ENCODE assay signal across 8 cellular contexts in the genomic region with DNA sequence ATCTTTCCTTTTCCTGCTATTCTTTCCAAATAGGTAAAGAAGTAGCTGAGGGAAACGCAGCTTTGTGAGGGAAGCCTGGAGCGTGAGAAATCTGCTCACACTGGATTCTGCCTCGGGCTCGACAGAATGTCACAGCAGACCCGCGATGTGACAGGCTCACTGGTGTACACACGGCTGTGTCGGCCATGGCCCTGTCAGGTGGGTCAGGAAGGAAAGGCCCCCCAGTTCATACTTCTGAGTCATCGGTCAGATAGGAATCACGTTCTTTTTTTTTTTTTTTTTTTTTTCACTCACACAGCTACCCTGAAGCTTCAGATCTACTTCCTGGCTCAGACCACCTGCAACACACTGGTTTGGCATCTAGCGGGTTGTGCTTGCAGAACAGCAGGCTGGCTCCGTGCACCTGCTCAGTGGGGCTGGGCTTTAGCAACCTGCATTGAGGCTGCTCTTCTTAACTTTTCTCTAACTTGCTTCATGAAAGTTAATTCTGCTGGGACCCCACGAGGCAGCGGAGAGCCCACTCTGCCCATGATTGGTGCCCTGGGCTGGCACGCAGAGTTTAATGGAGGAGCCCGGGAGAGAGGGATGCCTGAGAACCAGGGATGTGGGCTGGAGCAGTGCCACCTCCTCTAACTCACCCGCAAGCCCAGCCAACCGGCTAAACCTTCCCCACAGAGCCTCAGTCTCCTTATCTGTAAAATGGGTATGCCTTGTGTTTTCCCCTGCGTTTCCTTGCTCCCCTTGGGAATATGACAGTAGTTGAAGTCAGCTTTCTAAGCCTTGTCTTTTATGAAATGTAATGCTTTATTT.
DNase-seq lines count a peak whose midpoint lies in the region; ATAC-seq, FAIRE-seq and TF ChIP-seq lines count a peak whose summit lies in the region.

No MANE protein-coding gene starts in this region.

- H3K27me3 ChIP-seq in K562 (ENCODE audit: control insufficient read depth in 2 of 2, insufficient read depth in 2 of 2, low read length in 2 of 2) (peaks cover 16 to 30% of the 10 kb centered on the region in 2 experiments), mammary epithelial cell (ENCODE audit: insufficient read depth, low read length) (no peaks in the 10 kb centered on the region)

- H3K79me2 ChIP-seq in K562 (ENCODE audit: control insufficient read depth, insufficient read depth, low read length) (no peaks in the 10 kb centered on the region), mammary epithelial cell (ENCODE audit: insufficient read depth, low read length) (no peaks in the 10 kb centered on the region)

- H3K9ac ChIP-seq in K562 (ENCODE audit: insufficient read depth in 1 of 2, low read depth in 2 of 2, low read length in 2 of 2) (no peak overlapping the region), mammary epithelial cell (ENCODE audit: insufficient read depth, low read length) (no peak overlapping the region)

- intact Hi-C loops in K562 (cut with micrococcal nuclease), result loop anchor here (10.0 kb wide), 1 partner anchor 303 kb away; no protein-coding TSS in a partner anchor
- intact Hi-C loops in mammary epithelial cell (cut with micrococcal nuclease), result loop anchor here (10.0 kb wide), 1 partner anchor 323 kb away; no protein-coding TSS in a partner anchor

- no peak overlapping the region for H3K4me3 ChIP-seq in K562
- H3K4me3 ChIP-seq in mammary epithelial cell (replicated peaks in 1 of 3; ENCODE audit: insufficient read depth in 1 of 3, low read depth in 2 of 3, low read length in 3 of 3), result no peak overlapping the region

- H3K36me3 ChIP-seq in K562 (ENCODE audit: control insufficient read depth, insufficient read depth, low read length) (no peaks in the 10 kb centered on the region), mammary epithelial cell (ENCODE audit: insufficient read depth, low read length) (no peaks in the 10 kb centered on the region)

- in situ Hi-C loops in K562 (cut with MboI), result loop anchor here (5.0 to 25.0 kb wide), 3 partner anchors 105 to 420 kb away; a partner anchor contains a TSS
- in situ Hi-C loops in GM13977 (cut with MboI; ENCODE audit: low pct_unique_long_range_greater_than_20kb, low sequenced_read_pairs, unreplicated experiment), result loop anchor here (10.0 kb wide), 1 partner anchor 63 kb away; a partner anchor contains a TSS
- in situ Hi-C loops in mammary epithelial cell (cut with MboI; ENCODE audit: low sequenced_read_pairs in 2 of 2), result loop anchor here (5.0 to 25.0 kb wide), 3 partner anchors 65 to 320 kb away; a partner anchor contains a TSS

- no peak for TF ChIP-seq CTCF in K562 (IDR thresholded peaks at IDR 0.05 in 2 of 3, conservative IDR thresholded peaks at IDR 0.05 in 1 of 3; ENCODE audit: insufficient read depth in 2 of 3, low read depth in 1 of 3, low read length in 3 of 3)
- TF ChIP-seq CTCF in GM13977 (IDR thresholded peaks at IDR 0.05; ENCODE audit: extremely low read depth, insufficient read depth, missing control alignments), result no peak
- TF ChIP-seq CTCF in mammary epithelial cell (conservative IDR thresholded peaks at IDR 0.05 in 1 of 2, IDR thresholded peaks at IDR 0.05 in 1 of 2; ENCODE audit: extremely low read depth in 1 of 2, insufficient read depth in 1 of 2, low read depth in 1 of 2, low read length in 2 of 2), result no peak

- no peak for TF ChIP-seq EP300 in K562 (IDR thresholded peaks at IDR 0.05; ENCODE audit: low read length)

- no peak for TF ChIP-seq RAD21 in K562 (CRISPR knock-in tag; conservative IDR thresholded peaks at IDR 0.05 in 1 of 2, IDR thresholded peaks at IDR 0.05 in 1 of 2)

- peaks cover 0 to 10% of the 10 kb centered on the region in 2 experiments; a peak in 3 of 5 replicates for H3K4me1 ChIP-seq in K562 (replicated peaks in 1 of 2; ENCODE audit: control insufficient read depth in 2 of 2, insufficient read depth in 2 of 2, low read length in 2 of 2)
- peaks cover 13% of the 10 kb centered on the region for H3K4me1 ChIP-seq in mammary epithelial cell (ENCODE audit: insufficient read depth, low read length)

- TF ChIP-seq POLR2A in K562 (conservative IDR thresholded peaks at IDR 0.05), result no peak

- peak; percentile 48 for FAIRE-seq in GM19239 (lab: Jason Lieb, UNC)
- no peak for FAIRE-seq in K562 (lab: Jason Lieb, UNC)

- CTCF ChIA-PET in K562 (lab: Yijun Ruan, JAX; ENCODE audit: low intra/inter-chr PET ratio) (interaction anchor here (0.6 kb wide), 1 partner anchor 1361 kb away, joined by 4 read pairs; no protein-coding TSS in a partner anchor), mammary epithelial cell (lab: Charles Lee; ENCODE audit: low non-redundant PET) (no interaction called here)

- no peak overlapping the region for H3K27ac ChIP-seq in K562 (ENCODE audit: extremely low read depth, low read depth, low read length)
- H3K27ac ChIP-seq in mammary epithelial cell (ENCODE audit: insufficient read depth, low read depth, low read length), result no peak overlapping the region

- BruUV-seq in K562 (replicated peaks; lab: Mats Ljungman, UMichigan), result no TSS peak
- BruUV-seq in mammary epithelial cell (replicated peaks; lab: Mats Ljungman, UMichigan), result no TSS peak

- H2AFZ ChIP-seq in K562 (ENCODE audit: low read depth, low read length) (peak overlapping the region; percentile 69), mammary epithelial cell (ENCODE audit: low read depth, low read length) (no peak overlapping the region)

- H3K9me3 ChIP-seq in K562 (replicated peaks; ENCODE audit: control insufficient read depth, insufficient read depth, low read depth, low read length), result no peaks in the 10 kb centered on the region
- H3K9me3 ChIP-seq in mammary epithelial cell (replicated peaks; ENCODE audit: insufficient read depth, low read length), result no peaks in the 10 kb centered on the region

- no peak for ATAC-seq in K562

- H3K9me1 ChIP-seq in K562 (ENCODE audit: control insufficient read depth, insufficient read depth, low read length), result no peaks in the 10 kb centered on the region

- dilution Hi-C loops in mammary epithelial cell (cut with HindIII; ENCODE audit: low sequenced_read_pairs), result loop anchor here (5.0 kb wide), 1 partner anchor 100 kb away; no protein-coding TSS in a partner anchor

- H3K4me2 ChIP-seq in K562 (ENCODE audit: insufficient read depth, low read length) (peak overlapping the region; percentile 28; the same call in 1 of the 2 replicates), mammary epithelial cell (ENCODE audit: insufficient read depth, low read depth, low read length) (no peak overlapping the region)

- H4K20me1 ChIP-seq in K562 (replicated peaks; ENCODE audit: control insufficient read depth, insufficient read depth, low read length) (no peaks in the 10 kb centered on the region), mammary epithelial cell (ENCODE audit: insufficient read depth, low read length) (no peaks in the 10 kb centered on the region)

- POLR2A ChIA-PET in K562 (lab: Yijun Ruan, JAX), result interaction anchor here (0.6 to 1.9 kb wide), 4 partner anchors 11 to 400 kb away, joined by 3 to 5 read pairs (median 4); no protein-coding TSS in a partner anchor

- WGBS in K562 (ENCODE audit: insufficient coverage, low coverage, missing lambda C conversion rate), result 18% methylated on average over 19 of the region's 19 CpGs
- WGBS in mammary epithelial cell (ENCODE audit: low coverage, missing lambda C conversion rate), result 55% methylated on average over 18 of the region's 19 CpGs

- DNase-seq in GM19239 (ENCODE audit: insufficient read length, low spot score) (no peak), SHP77 treated with DMSO at 0.1 percent for 48 hours (lab: John Stamatoyannopoulos, UW) (peak; percentile 55), K562 (ENCODE audit: extremely low read depth in 1 of 4, low spot score in 3 of 4) (no peak), GM13977 (ENCODE audit: low spot score) (no peak), iPS-NIHi11 (ENCODE audit: low spot score) (no peak), NCI-H1417 (lab: John Stamatoyannopoulos, UW) (no peak), mammary epithelial cell (no peak)
- peak; percentile 26 to 51 for DNase-seq in stimulated activated CD8-positive, alpha-beta memory T cell treated with anti-CD3 and anti-CD28 coated beads, Interleukin-2, amount 100 ng/mL, for 1 hour (ENCODE audit: low read depth in 2 of 2)

TF ChIP-seq in K562, 482 proteins besides CTCF, POLR2A, EP300 and RAD21 (continues in another document):
- TF ChIP-seq, protein P1, sequence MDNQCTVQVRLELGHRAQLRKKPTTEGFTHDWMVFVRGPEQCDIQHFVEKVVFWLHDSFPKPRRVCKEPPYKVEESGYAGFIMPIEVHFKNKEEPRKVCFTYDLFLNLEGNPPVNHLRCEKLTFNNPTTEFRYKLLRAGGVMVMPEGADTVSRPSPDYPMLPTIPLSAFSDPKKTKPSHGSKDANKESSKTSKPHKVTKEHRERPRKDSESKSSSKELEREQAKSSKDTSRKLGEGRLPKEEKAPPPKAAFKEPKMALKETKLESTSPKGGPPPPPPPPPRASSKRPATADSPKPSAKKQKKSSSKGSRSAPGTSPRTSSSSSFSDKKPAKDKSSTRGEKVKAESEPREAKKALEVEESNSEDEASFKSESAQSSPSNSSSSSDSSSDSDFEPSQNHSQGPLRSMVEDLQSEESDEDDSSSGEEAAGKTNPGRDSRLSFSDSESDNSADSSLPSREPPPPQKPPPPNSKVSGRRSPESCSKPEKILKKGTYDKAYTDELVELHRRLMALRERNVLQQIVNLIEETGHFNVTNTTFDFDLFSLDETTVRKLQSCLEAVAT (IDR thresholded peaks at IDR 0.05), result no peak
- TF ChIP-seq PTTG1 (tag; IDR thresholded peaks at IDR 0.05; ENCODE audit: low read depth) (no peak), NR2F6 (CRISPR knock-in tag; IDR thresholded peaks at IDR 0.05) (no peak), NFE2 (IDR thresholded peaks at IDR 0.05; ENCODE audit: low read depth) (0 out of 2 replicates have a peak, but pooled peaks have one; percentile 2), ZNF507 (tag; conservative IDR thresholded peaks at IDR 0.05) (no peak), STAT5B (CRISPR knock-in tag; IDR thresholded peaks at IDR 0.05) (no peak), SNIP1 (IDR thresholded peaks at IDR 0.05; ENCODE audit: low read depth) (no peak), ZEB2 (IDR thresholded peaks at IDR 0.05) (no peak), FOSL1 (tag; conservative IDR thresholded peaks at IDR 0.05) (peak; percentile 56; the same call in 1 of the 2 replicates), BCOR (IDR thresholded peaks at IDR 0.05) (peak; percentile 87)
- TF ChIP-seq, protein P2, sequence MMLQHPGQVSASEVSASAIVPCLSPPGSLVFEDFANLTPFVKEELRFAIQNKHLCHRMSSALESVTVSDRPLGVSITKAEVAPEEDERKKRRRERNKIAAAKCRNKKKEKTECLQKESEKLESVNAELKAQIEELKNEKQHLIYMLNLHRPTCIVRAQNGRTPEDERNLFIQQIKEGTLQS (IDR thresholded peaks at IDR 0.05), result peak; percentile 25; the same call in 1 of the 2 replicates
- TF ChIP-seq, protein P2 (CRISPR knock-in tag; conservative IDR thresholded peaks at IDR 0.05), result no peak

Comparison
In these comparisons a context has a peak if more than half of its experiments do, and no peak if none do; other contexts are left out.
1. DNase-seq: peak in SHP77 treated with DMSO at 0.1 percent for 48 hours (single experiment) and stimulated activated CD8-positive, alpha-beta memory T cell treated with anti-CD3 and anti-CD28 coated beads, Interleukin-2, amount 100 ng/mL, for 1 hour (2 of 2); none in GM19239 (single experiment), K562 (0 of 4), GM13977 (single experiment), iPS-NIHi11 (single experiment), NCI-H1417 (0 of 3) and mammary epithelial cell (single experiment).